8 cellular contexts compared by ENCODE assay signal in genomic region chr18:47175283-47175894, GRCh38. TPM values are rescaled to one million over a fixed set of nuclear protein-coding genes. Genes with fewer than 3 reads are reported as not detected.
A peak's percentile ranks its signal among the peaks of the same experiment; 100 is the strongest.
DNase-seq lines count a peak whose midpoint lies in the region; ATAC-seq and TF ChIP-seq lines count a peak whose summit lies in the region.

No MANE protein-coding gene starts in this region.

- TF ChIP-seq CTCF in body of pancreas (IDR thresholded peaks at IDR 0.05) (no peak), lower lobe of right lung (IDR thresholded peaks at IDR 0.05) (no peak)

- H3K36me3 ChIP-seq in body of pancreas (replicated peaks in 1 of 2; ENCODE audit: insufficient read depth in 1 of 2, low read depth in 2 of 2): no peaks in the 10 kb centered on the region
- H3K36me3 ChIP-seq in lower lobe of right lung: no peaks in the 10 kb centered on the region

- DNase-seq in NCI-H1092 treated with DMSO at 0.1 percent for 48 hours (lab: John Stamatoyannopoulos, UW): peak; percentile 39
- DNase-seq in NCI-H1092 (lab: John Stamatoyannopoulos, UW): no peak
- DNase-seq in body of pancreas: peak in 2 of 4 donors; percentile 16 to 37
- DNase-seq in lower lobe of right lung: no peak
- DNase-seq in HuH-7 (ENCODE audit: low spot score): no peak
- no peak for DNase-seq in stimulated activated naive CD4-positive, alpha-beta T cell treated with Interleukin-2 at 50 U/mL for 16 hours (lab: John Stamatoyannopoulos, UW)

- intact Hi-C loops in body of pancreas (cut with DNase I): no loop called here
- intact Hi-C loops in lower lobe of right lung (cut with DNase I): no loop called here

- peak overlapping the region; percentile 45 to 86 (median 78) for H3K27ac ChIP-seq in body of pancreas
- H3K27ac ChIP-seq in lower lobe of right lung: peak overlapping the region; percentile 85

- H3K27me3 ChIP-seq in body of pancreas (no peaks in the 10 kb centered on the region), lower lobe of right lung (ENCODE audit: low read depth) (no peaks in the 10 kb centered on the region)

- H3K9me3 ChIP-seq in body of pancreas (no peaks in the 10 kb centered on the region), lower lobe of right lung (no peaks in the 10 kb centered on the region)

- H3K4me3 ChIP-seq in body of pancreas (peak overlapping the region; percentile 40 to 75), lower lobe of right lung (peak overlapping the region; percentile 99)

- peak; percentile 12 for ATAC-seq in HG03432 (IDR thresholded peaks at IDR 0.05; ENCODE audit: unreplicated experiment)
- ATAC-seq in body of pancreas: peak; percentile 20
- peak; percentile 49 to 68 for ATAC-seq in lower lobe of right lung
- no peak for ATAC-seq in HG02870 (IDR thresholded peaks at IDR 0.05; ENCODE audit: unreplicated experiment)

- 0 to 3% methylated on average over 23 to 24 of the region's 24 CpGs for WGBS in body of pancreas, 2 donors

- no peak for TF ChIP-seq POLR2A in body of pancreas (IDR thresholded peaks at IDR 0.05)

- H3K4me1 ChIP-seq in body of pancreas (peaks cover 17% of the 10 kb centered on the region), lower lobe of right lung (peaks cover 34% of the 10 kb centered on the region)

RNA-seq across cellular contexts. Expression of gene IER3IP1, which starts 0.8 kb away (rescaled TPM):
- total RNA-seq in body of pancreas (1 to 10 TPM; 5.6 to 8.0 TPM), lower lobe of right lung (10.7 TPM)

RNA-seq across cellular contexts. Expression of gene HDHD2, which starts 25.1 kb away (rescaled TPM):
- total RNA-seq in body of pancreas: 10 to 100 TPM; 22.8 to 24.1 TPM
- total RNA-seq in lower lobe of right lung: 37.7 TPM
